Comparison of ENCODE assay signal across 17 cellular contexts in the genomic region with DNA sequence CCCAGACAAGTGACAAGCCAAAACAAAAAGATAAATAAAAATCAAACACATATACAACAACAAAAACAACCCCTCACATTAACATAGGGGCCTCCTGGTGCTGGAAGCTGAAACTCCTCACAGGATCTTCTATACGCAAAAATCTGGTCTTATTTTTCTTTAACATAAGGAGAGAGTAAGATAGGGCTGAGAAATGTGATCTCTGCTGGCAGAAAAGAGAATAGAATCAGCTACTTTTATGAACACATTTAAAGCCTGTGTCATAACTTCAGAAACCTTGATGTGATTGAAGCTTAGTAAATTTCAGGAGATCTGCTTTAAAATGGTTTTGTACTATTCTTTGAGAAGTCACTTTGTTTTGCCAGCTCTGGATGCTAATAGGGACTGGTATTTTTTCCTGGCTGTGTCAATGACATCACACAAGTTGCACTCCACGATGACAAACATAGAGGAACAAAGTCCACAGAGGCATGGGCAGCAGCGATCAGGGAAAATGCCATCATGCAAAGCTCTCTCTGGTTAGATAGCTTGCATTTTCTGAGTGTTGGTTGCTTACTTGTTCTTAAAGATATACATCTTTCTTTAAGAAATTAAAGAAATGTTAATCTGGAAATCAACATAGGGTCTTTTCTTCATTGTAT.
A peak's percentile ranks its signal among the peaks of the same experiment; 100 is the strongest.
DNase-seq lines count a peak whose midpoint lies in the region; ATAC-seq, FAIRE-seq and TF ChIP-seq lines count a peak whose summit lies in the region.
"Had no signal": no experiment of that assay in that cellular context is flagged by ENCODE, and none has a peak within 500 bp of the region (broad histone marks: within the 10 kb centered on the region; RNA-seq: fewer than 3 reads in every experiment).

No MANE protein-coding gene starts in this region.

- H3K4me1 ChIP-seq in right lobe of liver = no peaks in the 10 kb centered on the region

- ATAC-seq in right lobe of liver (peak; percentile 93 to 99 (median 94)), HG03521 (IDR thresholded peaks at IDR 0.05; ENCODE audit: unreplicated experiment) (no peak)
- ATAC-seq: GM12878, T-helper 17 cell had no signal

- peak; percentile 30 for TF ChIP-seq CTCF in 22Rv1 (IDR thresholded peaks at IDR 0.05)
- TF ChIP-seq CTCF in right lobe of liver (IDR thresholded peaks at IDR 0.05) = no peak

- H3K27ac ChIP-seq in 22Rv1 (no peak overlapping the region), right lobe of liver (no peak overlapping the region)
- H3K27ac ChIP-seq: GM23248 had no signal

- intact Hi-C loops in right lobe of liver (cut with DNase I) = loop anchor here in 1 of 2 donors (5.0 kb wide), 1 partner anchor 256 kb away; no protein-coding TSS in a partner anchor

- TF ChIP-seq POLR2A in right lobe of liver (IDR thresholded peaks at IDR 0.05) = no peak

- H3K4me3 ChIP-seq in right lobe of liver = no peak overlapping the region
- no peak overlapping the region for H3K4me3 ChIP-seq in H7 (ENCODE audit: insufficient read depth, low read depth, low read length)
- H3K4me3 ChIP-seq: GM12878, GM23248 had no signal

- H3K36me3 ChIP-seq in right lobe of liver = no peaks in the 10 kb centered on the region
- no peaks in the 10 kb centered on the region for H3K36me3 ChIP-seq in H7 (replicated peaks; ENCODE audit: control insufficient read depth, insufficient read depth, low read length)

- peaks cover 0 to 17% of the 10 kb centered on the region in 2 donors for H3K27me3 ChIP-seq in right lobe of liver
- H3K27me3 ChIP-seq in H7 (ENCODE audit: control insufficient read depth, insufficient read depth, low read length) = no peaks in the 10 kb centered on the region; the same call in 1 of the 2 replicates

- WGBS in right lobe of liver (ENCODE audit: insufficient coverage, low coverage, low lambda C conversion rate, missing lambda C conversion rate) = 8% methylated on average over 3 of the region's 3 CpGs

- FAIRE-seq in RCC 7860 (lab: Jason Lieb, UNC) = peak; percentile 69
- FAIRE-seq: GM12878, urothelium cell line had no signal

- no peaks in the 10 kb centered on the region for H3K9me3 ChIP-seq in right lobe of liver

- peak; percentile 52 for DNase-seq in HuH-7 (ENCODE audit: low spot score)
- DNase-seq in RCC 7860 (ENCODE audit: low spot score) = peak; percentile 28
- DNase-seq in right lobe of liver = peak in 2 of 3 donors; percentile 25 to 42
- no peak for DNase-seq in NCI-H524 treated with DMSO at 0.1 percent for 48 hours (lab: John Stamatoyannopoulos, UW)
- DNase-seq in OCI-M2 (lab: John Stamatoyannopoulos, UW; ENCODE audit: unreplicated experiment) = no peak
- DNase-seq in H7 = no peak
- DNase-seq: activated CD4-positive, CD25-positive, alpha-beta regulatory T cell; activated gamma-delta T cell; amygdala; CD4-positive, alpha-beta T cell; GM23248; MM.1S; T-helper 17 cell had no signal

Comparison
In these comparisons a context has a peak if more than half of its experiments do, and no peak if none do; other contexts are left out.
1. DNase-seq: peak in HuH-7 (single experiment), RCC 7860 (single experiment) and right lobe of liver (2 of 3); none in NCI-H524 treated with DMSO at 0.1 percent for 48 hours (single experiment), OCI-M2 (single experiment) and H7 (single experiment).